13 cellular contexts compared by ENCODE assay signal in genomic region chr17:81048827-81049371, GRCh38. TPM values are rescaled to one million over a fixed set of nuclear protein-coding genes. Genes with fewer than 3 reads are reported as not detected.
DNase-seq lines count a peak whose midpoint lies in the region; ATAC-seq and TF ChIP-seq lines count a peak whose summit lies in the region.
"Had no signal": no experiment of that assay in that cellular context is flagged by ENCODE, and none has a peak within 500 bp of the region (broad histone marks: within the 10 kb centered on the region; RNA-seq: fewer than 3 reads in every experiment).

No MANE protein-coding gene starts in this region.

- intact Hi-C loops in Caco-2 (cut with micrococcal nuclease; ENCODE audit: unreplicated experiment) (no loop called here), thyroid gland (cut with DNase I) (no loop called here)

- H3K27ac Mint-ChIP-seq in Caco-2 (ENCODE audit: unreplicated experiment), result peak overlapping the region; percentile 20
- H3K27ac Mint-ChIP-seq in central memory CD8-positive, alpha-beta T cell (ENCODE audit: low read depth), result peak overlapping the region; percentile 39
- H3K27ac Mint-ChIP-seq in natural killer cell treated with Interleukin-12 subunit alpha and Interleukin-12 subunit beta and Interleukin-15 and Interleukin-18, amount 100 ng/mL, for 72 hours, result no peak overlapping the region

- H3K27me3 ChIP-seq in Caco-2 (replicated peaks; ENCODE audit: control insufficient read depth, insufficient read depth, low read length) (no peaks in the 10 kb centered on the region), NT2/D1 (ENCODE audit: insufficient read depth, insufficient read length) (no peaks in the 10 kb centered on the region), thyroid gland (no peaks in the 10 kb centered on the region)
- H3K27me3 ChIP-seq in effector memory CD4-positive, alpha-beta T cell (replicated peaks; ENCODE audit: control insufficient read depth, insufficient read depth, low read length, poor library complexity, severe bottlenecking), result no peaks in the 10 kb centered on the region

- POLR2A ChIA-PET in Caco-2 (lab: Charles Lee), result no interaction called here

- H3K36me3 ChIP-seq in Caco-2 (ENCODE audit: control insufficient read depth, insufficient read depth, low read length), result peaks cover 1% of the 10 kb centered on the region; the same call in 1 of the 2 replicates
- peaks cover 40% of the 10 kb centered on the region for H3K36me3 ChIP-seq in NT2/D1 (ENCODE audit: insufficient read depth, insufficient read length, low read length)
- H3K36me3 ChIP-seq in effector memory CD4-positive, alpha-beta T cell (ENCODE audit: control insufficient read depth, insufficient read depth, low read length), result no peaks in the 10 kb centered on the region
- no peaks in the 10 kb centered on the region for H3K36me3 ChIP-seq in thyroid gland

- no peaks in the 10 kb centered on the region for H3K27me3 Mint-ChIP-seq in Caco-2 (ENCODE audit: insufficient read depth, unreplicated experiment)
- no peaks in the 10 kb centered on the region for H3K27me3 Mint-ChIP-seq in central memory CD8-positive, alpha-beta T cell
- no peaks in the 10 kb centered on the region for H3K27me3 Mint-ChIP-seq in natural killer cell treated with Interleukin-12 subunit alpha and Interleukin-12 subunit beta and Interleukin-15 and Interleukin-18, amount 100 ng/mL, for 72 hours
- H3K27me3 Mint-ChIP-seq: stimulated activated naive CD8-positive, alpha-beta T cell treated with anti-CD3 and anti-CD28 coated beads, Interleukin-15, Interleukin-2, amounts not matched to agents 100 ng/mL and 50 ng/mL, for 24 hours had no signal

- ATAC-seq in central memory CD8-positive, alpha-beta T cell (replicated peaks; ENCODE audit: extremely low read depth, poor library complexity, severe bottlenecking), result no peak
- ATAC-seq in natural killer cell treated with Interleukin-12 subunit alpha and Interleukin-12 subunit beta and Interleukin-15 and Interleukin-18, amount 100 ng/mL, for 72 hours, result no peak

- peaks cover 29% of the 10 kb centered on the region for H3K4me1 Mint-ChIP-seq in Caco-2 (ENCODE audit: low read depth, unreplicated experiment)
- H3K4me1 Mint-ChIP-seq in central memory CD8-positive, alpha-beta T cell, result peaks cover 12% of the 10 kb centered on the region
- H3K4me1 Mint-ChIP-seq in natural killer cell treated with Interleukin-12 subunit alpha and Interleukin-12 subunit beta and Interleukin-15 and Interleukin-18, amount 100 ng/mL, for 72 hours (ENCODE audit: low read depth in 2 of 2), result peaks cover 5 to 21% of the 10 kb centered on the region in 2 donors

- H3K36me3 Mint-ChIP-seq in Caco-2 (ENCODE audit: insufficient read depth, unreplicated experiment), result peaks cover 33% of the 10 kb centered on the region
- H3K36me3 Mint-ChIP-seq in central memory CD8-positive, alpha-beta T cell (ENCODE audit: insufficient read depth), result peaks cover 4% of the 10 kb centered on the region
- H3K36me3 Mint-ChIP-seq in natural killer cell treated with Interleukin-12 subunit alpha and Interleukin-12 subunit beta and Interleukin-15 and Interleukin-18, amount 100 ng/mL, for 72 hours, result no peaks in the 10 kb centered on the region

- H3K9ac ChIP-seq in NT2/D1 (ENCODE audit: insufficient read length, low read depth), result peak overlapping the region; percentile 51

- no peak for DNase-seq in Caco-2
- DNase-seq in NT2/D1 (ENCODE audit: low read depth, low spot score), result no peak
- no peak for DNase-seq in central memory CD8-positive, alpha-beta T cell (ENCODE audit: low spot score in 2 of 2)
- DNase-seq in natural killer cell treated with Interleukin-12 subunit alpha and Interleukin-12 subunit beta and Interleukin-15 and Interleukin-18, amount 100 ng/mL, for 72 hours (ENCODE audit: low spot score), result no peak
- no peak for DNase-seq in NCI-H2081 treated with DMSO at 0.1 percent for 48 hours (lab: John Stamatoyannopoulos, UW)
- no peak for DNase-seq in DMS153 treated with DMSO at 0.1 percent for 48 hours (lab: John Stamatoyannopoulos, UW; ENCODE audit: unreplicated experiment)
- DNase-seq in effector memory CD4-positive, alpha-beta T cell, result no peak
- no peak for DNase-seq in thyroid gland
- DNase-seq: C1 segment of cervical spinal cord, GOT3, nucleus accumbens had no signal

- TF ChIP-seq CTCF in Caco-2 (IDR thresholded peaks at IDR 0.05; ENCODE audit: insufficient read depth in 1 of 2, low read depth in 1 of 2, low read length in 1 of 2, severe bottlenecking in 1 of 2, unreplicated experiment in 1 of 2) (no peak), thyroid gland (IDR thresholded peaks at IDR 0.05) (no peak)

- H3K4me1 ChIP-seq in Caco-2 (peaks cover 34% of the 10 kb centered on the region), NT2/D1 (ENCODE audit: insufficient read depth, insufficient read length) (peaks cover 52% of the 10 kb centered on the region), thyroid gland (peaks cover 20 to 68% of the 10 kb centered on the region in 2 donors)
- peaks cover 7% of the 10 kb centered on the region for H3K4me1 ChIP-seq in effector memory CD4-positive, alpha-beta T cell (ENCODE audit: control insufficient read depth, insufficient read depth, low read length, poor library complexity, severe bottlenecking)

- no TSS peak for BruUV-seq in Caco-2 (replicated peaks; lab: Mats Ljungman, UMichigan)

- H3K9me3 ChIP-seq in Caco-2 (no peaks in the 10 kb centered on the region), NT2/D1 (ENCODE audit: insufficient read depth, low read length) (no peaks in the 10 kb centered on the region), thyroid gland (no peaks in the 10 kb centered on the region)
- H3K9me3 ChIP-seq in effector memory CD4-positive, alpha-beta T cell (ENCODE audit: control insufficient read depth, low read length), result no peaks in the 10 kb centered on the region

- H3K9me3 Mint-ChIP-seq in Caco-2 (ENCODE audit: unreplicated experiment), result no peaks in the 10 kb centered on the region
- no peaks in the 10 kb centered on the region for H3K9me3 Mint-ChIP-seq in central memory CD8-positive, alpha-beta T cell
- no peaks in the 10 kb centered on the region for H3K9me3 Mint-ChIP-seq in natural killer cell treated with Interleukin-12 subunit alpha and Interleukin-12 subunit beta and Interleukin-15 and Interleukin-18, amount 100 ng/mL, for 72 hours
- H3K9me3 Mint-ChIP-seq: activated naive CD4-positive, alpha-beta T cell treated with anti-CD3 and anti-CD28 coated beads for 36 hours; stimulated activated naive CD8-positive, alpha-beta T cell treated with anti-CD3 and anti-CD28 coated beads, Interleukin-15, Interleukin-2, amounts not matched to agents 100 ng/mL and 50 ng/mL, for 24 hours had no signal

- H3K4me3 Mint-ChIP-seq in Caco-2 (ENCODE audit: unreplicated experiment), result no peak overlapping the region
- H3K4me3 Mint-ChIP-seq in central memory CD8-positive, alpha-beta T cell, result peak overlapping the region; percentile 39
- peak overlapping the region; percentile 70 for H3K4me3 Mint-ChIP-seq in natural killer cell treated with Interleukin-12 subunit alpha and Interleukin-12 subunit beta and Interleukin-15 and Interleukin-18, amount 100 ng/mL, for 72 hours
- H3K4me3 Mint-ChIP-seq: activated naive CD4-positive, alpha-beta T cell treated with anti-CD3 and anti-CD28 coated beads for 36 hours had no signal

- no peak overlapping the region for H3K4me3 ChIP-seq in Caco-2 (ENCODE audit: low read depth, low read length)
- no peak overlapping the region for H3K4me3 ChIP-seq in NT2/D1 (ENCODE audit: insufficient read length, low read depth)
- no peak overlapping the region for H3K4me3 ChIP-seq in effector memory CD4-positive, alpha-beta T cell (ENCODE audit: insufficient read depth, low read depth, low read length, poor library complexity, severe bottlenecking)
- no peak overlapping the region for H3K4me3 ChIP-seq in thyroid gland (replicated peaks in 1 of 3)

- 91% methylated on average over 18 to 25 of the region's 28 CpGs for WGBS in thyroid gland, 2 donors

- CTCF ChIA-PET in Caco-2 (lab: Charles Lee), result interaction anchor here (0.8 kb wide), 1 partner anchor 235 kb away, joined by 5 read pairs; no protein-coding TSS in a partner anchor

- no peak for TF ChIP-seq POLR2A in thyroid gland (IDR thresholded peaks at IDR 0.05)

- H3K27ac ChIP-seq in effector memory CD4-positive, alpha-beta T cell (ENCODE audit: insufficient read depth, low read length, poor library complexity, severe bottlenecking), result no peak overlapping the region
- H3K27ac ChIP-seq in thyroid gland, result no peak overlapping the region

RNA-seq across cellular contexts. Expression of gene BAIAP2, which starts 13.9 kb away (rescaled TPM):
- total RNA-seq in Caco-2 (2022), result 52.6 and 57.7 TPM in 2 replicates
- total RNA-seq in natural killer cell treated with Interleukin-12 subunit alpha and Interleukin-12 subunit beta and Interleukin-15 and Interleukin-18, amount 100 ng/mL, for 72 hours, result 1 to 10 TPM; 7.3 to 9.6 TPM
- total RNA-seq in thyroid gland, result 10 to 100 TPM; 35.8 to 86.8 (median 42.1) TPM

RNA-seq across cellular contexts. Expression of gene CHMP6, which starts 57.3 kb away (rescaled TPM):
- total RNA-seq in Caco-2 (2022) (20.1 and 23.2 TPM in 2 replicates), thyroid gland (10 to 100 TPM; 19.5 to 37.8 (median 27.8) TPM)
- total RNA-seq in natural killer cell treated with Interleukin-12 subunit alpha and Interleukin-12 subunit beta and Interleukin-15 and Interleukin-18, amount 100 ng/mL, for 72 hours, result 10 to 100 TPM; 33.1 to 43.7 TPM

Comparison
In these comparisons a context has a peak if more than half of its experiments do, and no peak if none do; other contexts are left out.
1. H3K27ac Mint-ChIP-seq: peak in Caco-2 (single experiment) and central memory CD8-positive, alpha-beta T cell (single experiment); none in natural killer cell treated with Interleukin-12 subunit alpha and Interleukin-12 subunit beta and Interleukin-15 and Interleukin-18, amount 100 ng/mL, for 72 hours (0 of 2).